Comparison of ENCODE assay signal across 20 cellular contexts in genomic region chr7:148918058-148918596, GRCh38. TPM values are rescaled to one million over a fixed set of nuclear protein-coding genes. Genes with fewer than 3 reads are reported as not detected.
DNase-seq lines count a peak whose midpoint lies in the region; ATAC-seq, FAIRE-seq and TF ChIP-seq lines count a peak whose summit lies in the region.
"Had no signal": no experiment of that assay in that cellular context is flagged by ENCODE, and none has a peak within 500 bp of the region (broad histone marks: within the 10 kb centered on the region; RNA-seq: fewer than 3 reads in every experiment).

No MANE protein-coding gene starts in this region.

- no peak overlapping the region for H2AFZ ChIP-seq in K562 (ENCODE audit: low read depth, low read length)

- no peak for FAIRE-seq in K562 (lab: Jason Lieb, UNC)
- FAIRE-seq: GM12892, H54 had no signal

- intact Hi-C loops in K562 (cut with micrococcal nuclease), result no loop called here

- TF ChIP-seq CTCF in K562 (IDR thresholded peaks at IDR 0.05 in 2 of 3, conservative IDR thresholded peaks at IDR 0.05 in 1 of 3; ENCODE audit: insufficient read depth in 2 of 3, low read depth in 1 of 3, low read length in 3 of 3), result no peak

- TF ChIP-seq RAD21 in K562 (CRISPR knock-in tag; conservative IDR thresholded peaks at IDR 0.05 in 1 of 2, IDR thresholded peaks at IDR 0.05 in 1 of 2), result no peak

- no peak overlapping the region for H3K27ac ChIP-seq in K562 (ENCODE audit: extremely low read depth, low read depth, low read length)
- H3K27ac ChIP-seq: 22Rv1 had no signal

- POLR2A ChIA-PET in K562 (lab: Yijun Ruan, JAX), result interaction anchor here (0.6 kb wide), 1 partner anchor 19 kb away, joined by 3 read pairs; no protein-coding TSS in a partner anchor

- H3K9ac ChIP-seq in K562 (ENCODE audit: insufficient read depth in 1 of 2, low read depth in 2 of 2, low read length in 2 of 2), result no peak overlapping the region

- no peak for TF ChIP-seq EP300 in K562 (IDR thresholded peaks at IDR 0.05; ENCODE audit: low read length)

- H3K27me3 ChIP-seq in K562 (ENCODE audit: control insufficient read depth in 2 of 2, insufficient read depth in 2 of 2, low read length in 2 of 2), result peaks cover 0 to 9% of the 10 kb centered on the region in 2 experiments; a peak in 1 of 5 replicates

- no peaks in the 10 kb centered on the region for H3K79me2 ChIP-seq in K562 (ENCODE audit: control insufficient read depth, insufficient read depth, low read length)

- BruUV-seq in K562 (replicated peaks; lab: Mats Ljungman, UMichigan), result no TSS peak

- no peaks in the 10 kb centered on the region for H3K36me3 ChIP-seq in K562 (ENCODE audit: control insufficient read depth, insufficient read depth, low read length)

- DNase-seq in NOMO-1 treated with DMSO at 0.1 percent for 48 hours (lab: John Stamatoyannopoulos, UW; ENCODE audit: unreplicated experiment) (peak; percentile 1), NOMO-1 (lab: John Stamatoyannopoulos, UW; ENCODE audit: unreplicated experiment in 2 of 2) (no peak), KBM-7 (peak; percentile 32), OCI-M1 (lab: John Stamatoyannopoulos, UW) (peak; percentile 2), K562 (ENCODE audit: extremely low read depth in 1 of 4, low spot score in 3 of 4) (no peak), NCI-H1694 (lab: John Stamatoyannopoulos, UW) (no peak)
- DNase-seq in stimulated activated effector memory CD8-positive, alpha-beta T cell treated with anti-CD3 and anti-CD28 coated beads, Interleukin-12 subunit alpha, Interleukin-12 subunit beta, amount 100 ng/mL, for 72 hours (ENCODE audit: low spot score in 2 of 2), result no peak
- DNase-seq: AML-193, DMS79, Karpas-422, NCI-H1105 treated with DMSO at 0.1 percent for 48 hours, NCI-H1694 treated with DMSO at 0.1 percent for 48 hours, PC-3, RPMI8226, SHP77 treated with DMSO at 0.1 percent for 48 hours had no signal

- no peak overlapping the region for H3K4me3 Mint-ChIP-seq in stimulated activated effector memory CD8-positive, alpha-beta T cell treated with anti-CD3 and anti-CD28 coated beads, Interleukin-12 subunit alpha, Interleukin-12 subunit beta, amount 100 ng/mL, for 72 hours
- H3K4me3 Mint-ChIP-seq: CD14-positive monocyte had no signal

- H3K4me2 ChIP-seq in K562 (ENCODE audit: insufficient read depth, low read length), result no peak overlapping the region

- H3K4me3 ChIP-seq in K562, result no peak overlapping the region

- H3K9me1 ChIP-seq in K562 (ENCODE audit: control insufficient read depth, insufficient read depth, low read length), result no peaks in the 10 kb centered on the region

- H3K27ac Mint-ChIP-seq in stimulated activated effector memory CD8-positive, alpha-beta T cell treated with anti-CD3 and anti-CD28 coated beads, Interleukin-12 subunit alpha, Interleukin-12 subunit beta, amount 100 ng/mL, for 72 hours, result no peak overlapping the region
- H3K27ac Mint-ChIP-seq: CD14-positive monocyte had no signal

- no peaks in the 10 kb centered on the region for H3K9me3 ChIP-seq in K562 (replicated peaks; ENCODE audit: control insufficient read depth, insufficient read depth, low read depth, low read length)

- H4K20me1 ChIP-seq in K562 (replicated peaks; ENCODE audit: control insufficient read depth, insufficient read depth, low read length), result peaks cover 7% of the 10 kb centered on the region

- H3K9me3 Mint-ChIP-seq in stimulated activated effector memory CD8-positive, alpha-beta T cell treated with anti-CD3 and anti-CD28 coated beads, Interleukin-12 subunit alpha, Interleukin-12 subunit beta, amount 100 ng/mL, for 72 hours, result no peaks in the 10 kb centered on the region

- CTCF ChIA-PET in K562 (lab: Yijun Ruan, JAX; ENCODE audit: low intra/inter-chr PET ratio), result no interaction called here

- in situ Hi-C loops in KBM-7 (cut with MboI; ENCODE audit: low pct_unique_long_range_greater_than_20kb, low sequenced_read_pairs), result no loop called here
- in situ Hi-C loops in K562 (cut with MboI), result no loop called here

- H3K36me3 Mint-ChIP-seq in stimulated activated effector memory CD8-positive, alpha-beta T cell treated with anti-CD3 and anti-CD28 coated beads, Interleukin-12 subunit alpha, Interleukin-12 subunit beta, amount 100 ng/mL, for 72 hours, result peaks cover 14% of the 10 kb centered on the region
- H3K36me3 Mint-ChIP-seq: CD14-positive monocyte had no signal

- ATAC-seq in K562, result no peak
- no peak for ATAC-seq in HG02571 (IDR thresholded peaks at IDR 0.05; ENCODE audit: unreplicated experiment)
- ATAC-seq in stimulated activated effector memory CD8-positive, alpha-beta T cell treated with anti-CD3 and anti-CD28 coated beads, Interleukin-12 subunit alpha, Interleukin-12 subunit beta, amount 100 ng/mL, for 72 hours, result no peak
- ATAC-seq: PC-3 had no signal

- peaks cover 41% of the 10 kb centered on the region for H3K4me1 Mint-ChIP-seq in stimulated activated effector memory CD8-positive, alpha-beta T cell treated with anti-CD3 and anti-CD28 coated beads, Interleukin-12 subunit alpha, Interleukin-12 subunit beta, amount 100 ng/mL, for 72 hours
- H3K4me1 Mint-ChIP-seq: CD14-positive monocyte had no signal

- H3K4me1 ChIP-seq in K562 (replicated peaks in 1 of 2; ENCODE audit: control insufficient read depth in 2 of 2, insufficient read depth in 2 of 2, low read length in 2 of 2), result peaks cover 7 to 10% of the 10 kb centered on the region in 2 experiments

- WGBS in K562 (ENCODE audit: insufficient coverage, low coverage, missing lambda C conversion rate), result 43% methylated on average over 10 of the region's 10 CpGs

- TF ChIP-seq POLR2A in K562 (conservative IDR thresholded peaks at IDR 0.05), result no peak

TF ChIP-seq in K562, 482 proteins besides CTCF, POLR2A, EP300 and RAD21 (continues in another document):
- TF ChIP-seq ZNF324 (CRISPR knock-in tag; IDR thresholded peaks at IDR 0.05) (no peak), FOXM1 (IDR thresholded peaks at IDR 0.05; ENCODE audit: low read depth) (no peak), FOXM1 (CRISPR knock-in tag; IDR thresholded peaks at IDR 0.05; ENCODE audit: low read depth) (no peak), STAG1 (CRISPR knock-in tag; IDR thresholded peaks at IDR 0.05; ENCODE audit: borderline replicate concordance) (no peak), CTBP1 (IDR thresholded peaks at IDR 0.05; ENCODE audit: borderline replicate concordance) (peak; percentile 56; the same call in 1 of the 2 replicates), RCOR1 (IDR thresholded peaks at IDR 0.05; ENCODE audit: borderline replicate concordance in 1 of 2, low read depth in 2 of 2, low read length in 2 of 2) (peak in 1 of 2 experiments; percentile 78; a peak in 2 of 4 replicates), BRF1 (IDR thresholded peaks at IDR 0.05; ENCODE audit: borderline replicate concordance, extremely low read depth, insufficient read length) (no peak), ZSCAN29 (IDR thresholded peaks at IDR 0.05) (peak; percentile 89), ZBTB33 (CRISPR knock-in tag; IDR thresholded peaks at IDR 0.05) (peak; percentile 66), KDM1A (IDR thresholded peaks at IDR 0.05) (peak; percentile 66 to 71), HDAC1 (IDR thresholded peaks at IDR 0.05) (0 out of 4 replicates have a peak, but pooled peaks of 1 of the 2 experiments have one; percentile 37), ZNF655 (CRISPR knock-in tag; IDR thresholded peaks at IDR 0.05) (no peak), ZFP30 (CRISPR knock-in tag; IDR thresholded peaks at IDR 0.05; ENCODE audit: borderline replicate concordance) (no peak), PHF21A (IDR thresholded peaks at IDR 0.05; ENCODE audit: borderline replicate concordance, low read depth) (no peak)

RNA-seq across cellular contexts. Expression of gene EZH2, which starts 34.0 kb away (rescaled TPM):
- total RNA-seq in K562 (2011; cell fraction: chromatin; rRNA removed; ENCODE audit: low replicate concordance), result 140 and 431 TPM in 2 replicates
- 73.7 and 105 TPM in 2 replicates for total RNA-seq in K562 (2011; cell fraction: nucleolus; rRNA removed)
- 141 and 150 TPM in 2 replicates for total RNA-seq in K562 (2011; cell fraction: nucleoplasm; rRNA removed)
- total RNA-seq in K562 (2014; rRNA removed) (93.8 and 109 TPM in 2 replicates), K562 (2014; rRNA removed; fragmentation: Illumina TruSeq; extraction: Trizol) (98.6 and 116 TPM in 2 replicates), K562 (2015; rRNA removed; fragmentation: Illumina TruSeq; extraction: Trizol) (82.7 and 88.5 TPM in 2 replicates), K562 (2021) (109 and 118 TPM in 2 replicates)
- polyA plus RNA-seq in K562 (2011; rRNA removed) (172 and 175 TPM in 2 replicates), K562 (2014; fragmentation: Illumina TruSeq; extraction: Trizol) (146 and 170 TPM in 2 replicates), K562 (2014; fragmentation: Nextera tagmentation; extraction: Ambion mirVana) (10 to 100 TPM; 48.7 to 63.0 TPM), K562 (2014; rRNA removed) (137 and 157 TPM in 2 replicates)
- polyA plus RNA-seq in K562 (2011; cell fraction: cytosol; rRNA removed), result 52.3 and 86.8 TPM in 2 replicates
- polyA plus RNA-seq in K562 (2011; cell fraction: nucleus; rRNA removed), result 308 and 479 TPM in 2 replicates
- polyA plus RNA-seq in K562 (2012), result 96.3 and 101 TPM in 2 replicates
- polyA minus RNA-seq in K562 (2011; rRNA and poly(A)+ RNA removed), result 123 and 134 TPM in 2 replicates
- polyA minus RNA-seq in K562 (2011; cell fraction: cytosol; rRNA and poly(A)+ RNA removed), result 54.2 and 59.2 TPM in 2 replicates
- polyA minus RNA-seq in K562 (2011; cell fraction: nucleus; rRNA and poly(A)+ RNA removed), result 83.7 and 175 TPM in 2 replicates

Comparison
In these comparisons a context has a peak if more than half of its experiments do, and no peak if none do; other contexts are left out.
1. DNase-seq: peak in NOMO-1 treated with DMSO at 0.1 percent for 48 hours (single experiment), KBM-7 (single experiment) and OCI-M1 (single experiment); none in NOMO-1 (0 of 2), K562 (0 of 4), stimulated activated effector memory CD8-positive, alpha-beta T cell treated with anti-CD3 and anti-CD28 coated beads, Interleukin-12 subunit alpha, Interleukin-12 subunit beta, amount 100 ng/mL, for 72 hours (0 of 2) and NCI-H1694 (single experiment).